20 cellular contexts compared by ENCODE assay signal in genomic region chr1:94726981-94727685, GRCh38.
"Had no signal": no experiment of that assay in that cellular context is flagged by ENCODE, and none has a peak within 500 bp of the region (broad histone marks: within the 10 kb centered on the region; RNA-seq: fewer than 3 reads in every experiment).

No MANE protein-coding gene starts in this region.

- H3K36me3 ChIP-seq: heart right ventricle, left ventricle myocardium inferior, prostate gland, upper lobe of right lung had no signal

- H3K4me3 Mint-ChIP-seq: activated naive CD4-positive, alpha-beta T cell treated with anti-CD3 and anti-CD28 coated beads, Interleukin-2, amount 50 U/mL, for 24 hours; central memory CD8-positive, alpha-beta T cell; natural killer cell; stimulated activated naive CD8-positive, alpha-beta T cell treated with anti-CD3 and anti-CD28 coated beads, Interleukin-15, amount 100 ng/mL, for 72 hours had no signal

- H3K27ac Mint-ChIP-seq: activated naive CD4-positive, alpha-beta T cell treated with anti-CD3 and anti-CD28 coated beads, Interleukin-2, amount 50 U/mL, for 24 hours; natural killer cell; stimulated activated naive CD8-positive, alpha-beta T cell treated with anti-CD3 and anti-CD28 coated beads, Interleukin-15, amount 100 ng/mL, for 72 hours had no signal

- H3K9me3 Mint-ChIP-seq: activated naive CD4-positive, alpha-beta T cell treated with anti-CD3 and anti-CD28 coated beads, Interleukin-2, amount 50 U/mL, for 24 hours; central memory CD8-positive, alpha-beta T cell; natural killer cell; stimulated activated naive CD8-positive, alpha-beta T cell treated with anti-CD3 and anti-CD28 coated beads, Interleukin-15, amount 100 ng/mL, for 72 hours had no signal

- H3K27me3 ChIP-seq: body of pancreas, heart right ventricle, upper lobe of right lung had no signal

- DNase-seq: activated CD4-positive, CD25-positive, alpha-beta regulatory T cell treated with anti-CD3 and anti-CD28 coated beads, Interleukin-2, amount 50 U/mL, for 72 hours; activated effector memory CD4-positive, alpha-beta T cell treated with Interleukin-2 at 50 U/mL for 16 hours; activated T-cell treated with anti-CD3 and anti-CD28 coated beads, Interleukin-2, amount 50 U/mL, for 1 hour; body of pancreas; cortex of kidney; effector CD4-positive, alpha-beta T cell; left ventricle myocardium inferior; mesendoderm; natural killer cell; occipital lobe; stimulated activated CD4-positive, alpha-beta T cell treated with anti-CD3 and anti-CD28 coated beads, Interleukin-1b, Interleukin-23, amount 100 ng/mL, for 48 hours; stimulated activated naive CD8-positive, alpha-beta T cell treated with anti-CD3 and anti-CD28 coated beads, Interleukin-15, amount 100 ng/mL, for 72 hours; T-helper 1 cell; upper lobe of right lung had no signal

- H3K36me3 Mint-ChIP-seq: activated naive CD4-positive, alpha-beta T cell treated with anti-CD3 and anti-CD28 coated beads, Interleukin-2, amount 50 U/mL, for 24 hours; natural killer cell had no signal

- H3K4me3 ChIP-seq: body of pancreas, heart right ventricle, left ventricle myocardium inferior, prostate gland, upper lobe of right lung had no signal

- H3K4me1 Mint-ChIP-seq: activated naive CD4-positive, alpha-beta T cell treated with anti-CD3 and anti-CD28 coated beads, Interleukin-2, amount 50 U/mL, for 24 hours; central memory CD8-positive, alpha-beta T cell; natural killer cell; stimulated activated naive CD8-positive, alpha-beta T cell treated with anti-CD3 and anti-CD28 coated beads, Interleukin-15, amount 100 ng/mL, for 72 hours had no signal

- FAIRE-seq: frontal cortex, islet of Langerhans had no signal

- ATAC-seq: body of pancreas; natural killer cell; stimulated activated naive CD8-positive, alpha-beta T cell treated with anti-CD3 and anti-CD28 coated beads, Interleukin-15, amount 100 ng/mL, for 72 hours had no signal

- H3K4me1 ChIP-seq: body of pancreas, prostate gland had no signal

- H3K27ac ChIP-seq: body of pancreas, heart right ventricle, left ventricle myocardium inferior, prostate gland, upper lobe of right lung had no signal

- H3K9me3 ChIP-seq: body of pancreas, heart right ventricle, left ventricle myocardium inferior, prostate gland, upper lobe of right lung had no signal
